In genomic region chr12:92908108-92908507, GRCh38 we compare ENCODE assay signal across 15 cellular contexts. TPM values are rescaled to one million over a fixed set of nuclear protein-coding genes. Genes with fewer than 3 reads are reported as not detected.
DNase-seq lines count a peak whose midpoint lies in the region; ATAC-seq, FAIRE-seq and TF ChIP-seq lines count a peak whose summit lies in the region.
"Had no signal": no experiment of that assay in that cellular context is flagged by ENCODE, and none has a peak within 500 bp of the region (broad histone marks: within the 10 kb centered on the region; RNA-seq: fewer than 3 reads in every experiment).

No MANE protein-coding gene starts in this region.

- no TSS peak for BruUV-seq in HepG2 (replicated peaks; lab: Mats Ljungman, UMichigan)

- H4K20me1 ChIP-seq in Loucy (ENCODE audit: insufficient read depth, low read length, poor library complexity, severe bottlenecking) (peaks cover 12% of the 10 kb centered on the region), HepG2 (ENCODE audit: insufficient read depth, low read length) (no peaks in the 10 kb centered on the region)

- FAIRE-seq in HepG2 (lab: Jason Lieb, UNC) (no peak), GM12891 (lab: Jason Lieb, UNC) (no peak)

- no peaks in the 10 kb centered on the region for H3K36me3 ChIP-seq in Loucy (ENCODE audit: insufficient read depth, low read length)
- no peaks in the 10 kb centered on the region; a peak in 1 of 5 replicates for H3K36me3 ChIP-seq in HepG2 (replicated peaks in 1 of 2; ENCODE audit: control insufficient read depth in 1 of 2, insufficient read depth in 2 of 2, low read length in 2 of 2)
- H3K36me3 ChIP-seq: right lobe of liver had no signal

- H3K27me3 ChIP-seq in Loucy (ENCODE audit: insufficient read depth, low read length, poor library complexity, severe bottlenecking) (no peaks in the 10 kb centered on the region), HepG2 (ENCODE audit: control insufficient read depth in 1 of 2, insufficient read depth in 2 of 2, low read length in 2 of 2) (no peaks in the 10 kb centered on the region)
- H3K27me3 ChIP-seq: right lobe of liver, testis had no signal

- intact Hi-C loops in HepG2 (cut with micrococcal nuclease; ENCODE audit: unreplicated experiment) = no loop called here

- POLR2A ChIA-PET in HepG2 (lab: Yijun Ruan, JAX) = no interaction called here

- TF ChIP-seq POLR2A in HepG2 (IDR thresholded peaks at IDR 0.05; ENCODE audit: insufficient read depth in 1 of 2, low read depth in 2 of 2, low read length in 2 of 2) (no peak), GM12891 (IDR thresholded peaks at IDR 0.05; ENCODE audit: low read depth, low read length) (no peak)

- H3K4me2 ChIP-seq in Loucy (ENCODE audit: low read depth, low read length, poor library complexity, severe bottlenecking) (peak overlapping the region; percentile 52), HepG2 (ENCODE audit: low read depth, low read length) (no peak overlapping the region)

- H3K9me3 ChIP-seq in Loucy (ENCODE audit: insufficient read depth, low read depth, low read length) = peaks cover 4% of the 10 kb centered on the region; the same call in 1 of the 2 replicates
- peaks cover 9% of the 10 kb centered on the region; the same call in 1 of the 2 replicates for H3K9me3 ChIP-seq in HepG2 (ENCODE audit: low read length)
- H3K9me3 ChIP-seq: testis had no signal

- H3K9me3 Mint-ChIP-seq in activated naive CD4-positive, alpha-beta T cell treated with anti-CD3 and anti-CD28 coated beads, Interleukin-2, amount 10 ng/mL, durations not matched to agents 7 days and 5 days = no peaks in the 10 kb centered on the region
- H3K9me3 Mint-ChIP-seq in activated naive CD4-positive, alpha-beta T cell treated with anti-CD3 and anti-CD28 coated beads, Interleukin-2, amount 50 U/mL, for 72 hours = peaks cover 0 to 5% of the 10 kb centered on the region in 2 donors

- H3K4me3 Mint-ChIP-seq in activated naive CD4-positive, alpha-beta T cell treated with anti-CD3 and anti-CD28 coated beads, Interleukin-2, amount 10 ng/mL, durations not matched to agents 7 days and 5 days = no peak overlapping the region

- H3K4me1 ChIP-seq in Loucy (ENCODE audit: insufficient read depth, low read length, poor library complexity, severe bottlenecking) (peaks cover 39% of the 10 kb centered on the region), HepG2 (ENCODE audit: insufficient read depth, low read length) (no peaks in the 10 kb centered on the region)
- H3K4me1 ChIP-seq: right lobe of liver, testis had no signal

- no peaks in the 10 kb centered on the region for H3K9me2 ChIP-seq in Loucy (replicated peaks; ENCODE audit: low read depth, low read length)

- H2AFZ ChIP-seq in Loucy (ENCODE audit: low read length) (no peak overlapping the region), HepG2 (ENCODE audit: low read length) (no peak overlapping the region)

- H3F3A ChIP-seq in Loucy (ENCODE audit: low read depth) = no peaks in the 10 kb centered on the region

- H3K4me3 ChIP-seq in Loucy (ENCODE audit: low read length, poor library complexity, severe bottlenecking) (peak overlapping the region; percentile 27), HepG2 (replicated peaks in 1 of 3; ENCODE audit: insufficient read depth in 1 of 3, low read depth in 2 of 3, low read length in 3 of 3) (no peak overlapping the region)
- H3K4me3 ChIP-seq: HAP-1, right lobe of liver, testis had no signal

- peaks cover 19% of the 10 kb centered on the region for H3K36me3 Mint-ChIP-seq in activated naive CD4-positive, alpha-beta T cell treated with anti-CD3 and anti-CD28 coated beads, Interleukin-2, amount 10 ng/mL, durations not matched to agents 7 days and 5 days
- peaks cover 2 to 14% of the 10 kb centered on the region in 2 donors for H3K36me3 Mint-ChIP-seq in activated naive CD4-positive, alpha-beta T cell treated with anti-CD3 and anti-CD28 coated beads, Interleukin-2, amount 50 U/mL, for 72 hours

- H3K27ac Mint-ChIP-seq in activated naive CD4-positive, alpha-beta T cell treated with anti-CD3 and anti-CD28 coated beads, Interleukin-2, amount 10 ng/mL, durations not matched to agents 7 days and 5 days = no peak overlapping the region
- H3K27ac Mint-ChIP-seq in activated naive CD4-positive, alpha-beta T cell treated with anti-CD3 and anti-CD28 coated beads, Interleukin-2, amount 50 U/mL, for 72 hours = peak overlapping the region in 1 of 2 donors; percentile 17

- TF ChIP-seq CTCF in Loucy (conservative IDR thresholded peaks at IDR 0.05; ENCODE audit: low read length) = no peak
- TF ChIP-seq CTCF in HepG2 (CRISPR knock-in tag; IDR thresholded peaks at IDR 0.05) = no peak

- H3K79me2 ChIP-seq in Loucy (ENCODE audit: insufficient read depth, low read length) = peaks cover 82% of the 10 kb centered on the region
- H3K79me2 ChIP-seq in HepG2 (ENCODE audit: insufficient read depth, low read length) = peaks cover 82% of the 10 kb centered on the region

- peaks cover 51% of the 10 kb centered on the region for H3K4me1 Mint-ChIP-seq in activated naive CD4-positive, alpha-beta T cell treated with anti-CD3 and anti-CD28 coated beads, Interleukin-2, amount 10 ng/mL, durations not matched to agents 7 days and 5 days

- no peak overlapping the region for H3K27ac ChIP-seq in HepG2 (ENCODE audit: extremely low read length, insufficient read depth, low read length)
- H3K27ac ChIP-seq: right lobe of liver, testis had no signal

- in situ Hi-C loops in HepG2 (cut with HindIII; ENCODE audit: extremely low pct_ligation_motif_present, low pct_unique_long_range_greater_than_20kb) = no loop called here

- no peak overlapping the region for H3K9ac ChIP-seq in Loucy (ENCODE audit: low read depth, low read length, poor library complexity, severe bottlenecking)
- H3K9ac ChIP-seq in HepG2 (ENCODE audit: insufficient read depth, low read depth, low read length) = no peak overlapping the region

- CTCF ChIA-PET in activated naive CD4-positive, alpha-beta T cell treated with anti-CD3 and anti-CD28 coated beads, Interleukin-2, amount 10 ng/mL, durations not matched to agents 7 days and 5 days (lab: Charles Lee) = interaction anchor here (1.6 kb wide), 1 partner anchor 19 kb away, joined by 9 read pairs; no protein-coding TSS in a partner anchor
- CTCF ChIA-PET in HepG2 (lab: Yijun Ruan, JAX; ENCODE audit: low intra/inter-chr PET ratio, low total read pairs) = no interaction called here

- TF ChIP-seq RAD21 in HepG2 (CRISPR knock-in tag; IDR thresholded peaks at IDR 0.05) = no peak

- DNase-seq in activated naive CD4-positive, alpha-beta T cell treated with anti-CD3 and anti-CD28 coated beads, Interleukin-2, amount 10 ng/mL, durations not matched to agents 7 days and 5 days = peak; percentile 48
- DNase-seq in activated naive CD4-positive, alpha-beta T cell (lab: John Stamatoyannopoulos, UW) = no peak
- no peak for DNase-seq in activated naive CD4-positive, alpha-beta T cell treated with anti-CD3 and anti-CD28 coated beads, Interleukin-2, amount 50 U/mL, for 72 hours (ENCODE audit: low spot score in 2 of 2)
- no peak for DNase-seq in stimulated activated naive CD8-positive, alpha-beta T cell treated with anti-CD3 and anti-CD28 coated beads, Interleukin-15, Interleukin-2, amounts not matched to agents 100 U/mL and 50 U/mL, for 24 hours
- DNase-seq in HepG2 (ENCODE audit: low spot score) (no peak), GM12891 (ENCODE audit: insufficient read length, low spot score) (no peak)
- DNase-seq in activated effector memory CD4-positive, alpha-beta T cell treated with anti-CD3 and anti-CD28 coated beads, Interleukin-2, amount 50 U/mL, for 16 hours = no peak
- DNase-seq: activated CD8-positive, alpha-beta memory T cell treated with anti-CD3 and anti-CD28 coated beads, Interleukin-2, amount 50 U/mL, for 4 hours; left colon; MV-4-11; right lobe of liver; stimulated activated CD4-positive, alpha-beta T cell treated with anti-CD3 and anti-CD28 coated beads, Interleukin-1b, Interleukin-23, amount 100 ng/mL, for 48 hours; testis had no signal

- WGBS in HepG2 (ENCODE audit: low lambda C conversion rate) = 96% methylated on average over 3 of the region's 3 CpGs

- ATAC-seq in activated naive CD4-positive, alpha-beta T cell treated with anti-CD3 and anti-CD28 coated beads, Interleukin-2, amount 50 U/mL, for 72 hours = peak; percentile 57 to 74
- ATAC-seq in stimulated activated naive CD8-positive, alpha-beta T cell treated with anti-CD3 and anti-CD28 coated beads, Interleukin-15, Interleukin-2, amounts not matched to agents 100 U/mL and 50 U/mL, for 24 hours = peak; percentile 83
- ATAC-seq in HepG2 = no peak
- ATAC-seq: left colon, right lobe of liver had no signal

- no peak for TF ChIP-seq EP300 in HepG2 (IDR thresholded peaks at IDR 0.05; ENCODE audit: low read depth in 2 of 2, low read length in 2 of 2)
- no peak for TF ChIP-seq EP300 in HepG2 (CRISPR knock-in tag; IDR thresholded peaks at IDR 0.05; ENCODE audit: borderline replicate concordance)

- no peaks in the 10 kb centered on the region for H3K27me3 Mint-ChIP-seq in activated naive CD4-positive, alpha-beta T cell treated with anti-CD3 and anti-CD28 coated beads, Interleukin-2, amount 10 ng/mL, durations not matched to agents 7 days and 5 days

RNA-seq across cellular contexts. Expression of gene EEA1, which starts 21.0 kb away (rescaled TPM):
- 10 to 100 TPM; 14.8 to 23.8 TPM for total RNA-seq in activated naive CD4-positive, alpha-beta T cell treated with anti-CD3 and anti-CD28 coated beads, Interleukin-2, amount 50 U/mL, for 72 hours
- total RNA-seq in HepG2 (2016; rRNA removed; fragmentation: Illumina TruSeq; extraction: Trizol) = 19.3 and 42.7 TPM in 2 replicates
- 13.7 and 15.1 TPM in 2 replicates for total RNA-seq in HepG2 (2016; cell fraction: cytosol; rRNA removed; fragmentation: Illumina TruSeq; extraction: Trizol; ENCODE audit: low read depth)
- total RNA-seq in HepG2 (2016; cell fraction: insoluble cytoplasmic fraction; rRNA removed; fragmentation: Illumina TruSeq; extraction: Trizol) = 17.7 and 39.8 TPM in 2 replicates
- 9.5 and 12.2 TPM in 2 replicates for total RNA-seq in HepG2 (2016; cell fraction: membrane; rRNA removed; fragmentation: Illumina TruSeq; extraction: Trizol)
- 29.6 and 33.4 TPM in 2 replicates for total RNA-seq in HepG2 (2016; cell fraction: nucleus; rRNA removed; fragmentation: Illumina TruSeq; extraction: Trizol)
- polyA plus RNA-seq in HepG2 (2011; rRNA removed) = 2.6 and 5.0 TPM in 2 replicates
- 1.1 and 1.8 TPM in 2 replicates for polyA plus RNA-seq in HepG2 (2011; cell fraction: cytosol; rRNA removed)
- 2.6 and 2.7 TPM in 2 replicates for polyA plus RNA-seq in HepG2 (2011; cell fraction: nucleus; rRNA removed)
- polyA plus RNA-seq in HepG2 (2012) = 5.4 and 9.3 TPM in 2 replicates
- polyA plus RNA-seq in HepG2 (2016; cell fraction: cytosol; fragmentation: Illumina TruSeq; extraction: Trizol; ENCODE audit: low read depth) = 0.26 and 0.34 TPM in 2 replicates
- polyA plus RNA-seq in HepG2 (2016; cell fraction: insoluble cytoplasmic fraction; fragmentation: Illumina TruSeq; extraction: Trizol; ENCODE audit: low read depth) = 17.0 and 18.2 TPM in 2 replicates
- polyA plus RNA-seq in HepG2 (2016; cell fraction: membrane; fragmentation: Illumina TruSeq; extraction: Trizol; ENCODE audit: low read depth) = 0.85 and 1.0 TPM in 2 replicates
- polyA plus RNA-seq in HepG2 (2016; cell fraction: nucleus; fragmentation: Illumina TruSeq; extraction: Trizol; ENCODE audit: insufficient read depth, low read depth) = 17.2 and 17.6 TPM in 2 replicates
- polyA minus RNA-seq in HepG2 (2011; rRNA and poly(A)+ RNA removed; ENCODE audit: low replicate concordance) = 1.6 and 2.5 TPM in 2 replicates
- polyA minus RNA-seq in HepG2 (2011; cell fraction: cytosol; rRNA and poly(A)+ RNA removed) = 21.9 and 22.2 TPM in 2 replicates
- polyA minus RNA-seq in HepG2 (2011; cell fraction: nucleus; rRNA and poly(A)+ RNA removed) = 23.8 and 31.0 TPM in 2 replicates
- 2.9 TPM for polyA plus RNA-seq in GM12891 (2012; ENCODE audit: low read depth, missing spikeins)
